In the genomic region with DNA sequence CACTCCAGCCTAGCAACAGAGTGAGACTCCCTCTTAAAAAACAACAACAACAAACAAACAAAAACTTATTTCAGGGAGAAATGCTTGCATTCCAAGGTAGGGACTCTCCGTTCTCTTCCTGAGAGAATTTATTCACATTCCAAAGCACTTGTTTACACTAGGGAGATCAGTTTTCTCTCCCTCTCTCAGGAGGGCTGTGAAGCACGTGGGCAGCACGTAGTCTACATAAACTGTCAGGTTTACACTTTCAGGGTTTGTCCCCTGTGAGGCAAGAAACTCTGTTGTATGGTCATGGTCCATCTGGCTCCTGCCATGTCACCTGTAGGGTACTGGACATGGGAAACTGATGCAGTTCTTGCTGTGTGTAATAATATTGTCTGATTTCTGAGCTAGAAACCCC, we compare ENCODE assay signal across 31 cellular contexts. TPM values are rescaled to one million over a fixed set of nuclear protein-coding genes. Genes with fewer than 3 reads are reported as not detected.
DNase-seq lines count a peak whose midpoint lies in the region; ATAC-seq, FAIRE-seq and TF ChIP-seq lines count a peak whose summit lies in the region.
"Had no signal": no experiment of that assay in that cellular context is flagged by ENCODE, and none has a peak within 500 bp of the region (broad histone marks: within the 10 kb centered on the region; RNA-seq: fewer than 3 reads in every experiment).

No MANE protein-coding gene starts in this region.

- POLR2A ChIA-PET in H1 (lab: Charles Lee; ENCODE audit: partially characterized antibody): interaction anchor here (0.7 to 1.8 kb wide), 2 partner anchors 10 to 32 kb away, joined by 3 to 9 read pairs; a partner anchor contains a TSS

- no peak overlapping the region for H3K4me3 Mint-ChIP-seq in activated CD8-positive, alpha-beta memory T cell treated with anti-CD3 and anti-CD28 coated beads, Interleukin-2, amount 10 ng/mL, durations not matched to agents 7 days and 5 days
- H3K4me3 Mint-ChIP-seq: activated CD4-positive, alpha-beta T cell treated with anti-CD3 and anti-CD28 coated beads, Interleukin-2, amount 10 ng/mL, durations not matched to agents 7 days and 5 days; natural killer cell treated with Interleukin-12 subunit alpha and Interleukin-12 subunit beta and Interleukin-15 and Interleukin-18, amount 100 ng/mL, for 72 hours; stimulated activated memory B cell treated with anti-CD40 and anti-IgM and Interleukin-4, amounts not matched to agents 10 μg/mL and 1 μg/mL and 100 μg/mL, for 72 hours had no signal

- peak; percentile 7 for DNase-seq in Caki2 (ENCODE audit: low read depth)
- DNase-seq in HFF-Myc (ENCODE audit: extremely low read depth, low read depth): peak; percentile 25
- DNase-seq in H1 (ENCODE audit: low read depth in 1 of 2, low spot score in 2 of 2): no peak
- peak; percentile 35 for DNase-seq in mesenchymal stem cell
- DNase-seq in activated CD8-positive, alpha-beta memory T cell treated with anti-CD3 and anti-CD28 coated beads, Interleukin-2, amount 10 ng/mL, durations not matched to agents 7 days and 5 days: no peak
- DNase-seq in NAMALWA (ENCODE audit: low spot score): no peak
- DNase-seq: activated CD4-positive, alpha-beta T cell treated with anti-CD3 and anti-CD28 coated beads, Interleukin-2, amount 10 ng/mL, durations not matched to agents 7 days and 5 days; activated naive CD4-positive, alpha-beta T cell treated with Interleukin-2 at 50 U/mL for 16 hours; activated T-cell treated with anti-CD3 and anti-CD28 coated beads, Interleukin-2, amount 50 U/mL, for 48 hours; adrenal gland; Caco-2; gastrocnemius medialis; hippocampal formation; left ventricle myocardium superior; NCI-H2081 treated with DMSO at 0.1 percent for 48 hours; NCI-H446; NCI-H774; pancreas; SJCRH30; stimulated activated CD4-positive, alpha-beta T cell treated with anti-CD3 and anti-CD28 coated beads, Interleukin-4, amount 100 ng/mL, for 24 hours; substantia nigra; upper lobe of right lung had no signal

- H3K4me1 ChIP-seq in H1 (replicated peaks in 1 of 4; ENCODE audit: control insufficient read depth in 3 of 4, insufficient read depth in 4 of 4, low read length in 3 of 4): no peaks in the 10 kb centered on the region; a peak in 1 of 7 replicates
- H3K4me1 ChIP-seq in mesenchymal stem cell (ENCODE audit: control insufficient read depth, insufficient read depth, low read depth, low read length): no peaks in the 10 kb centered on the region
- H3K4me1 ChIP-seq: adrenal gland, esophagus muscularis mucosa, gastrocnemius medialis, pancreas, SJCRH30, upper lobe of right lung had no signal

- H3K9ac ChIP-seq in H1 (replicated peaks in 1 of 4; ENCODE audit: extremely low read depth in 1 of 4, low read depth in 3 of 4, low read length in 3 of 4) (no peak overlapping the region), mesenchymal stem cell (ENCODE audit: low read length) (no peak overlapping the region)
- H3K9ac ChIP-seq: BLaER1 treated with 17β-estradiol and CSF1 and Interleukin-3, amounts not matched to agents 10 nM and 100 nM had no signal

- no peaks in the 10 kb centered on the region for H3K4me1 Mint-ChIP-seq in activated CD8-positive, alpha-beta memory T cell treated with anti-CD3 and anti-CD28 coated beads, Interleukin-2, amount 10 ng/mL, durations not matched to agents 7 days and 5 days
- H3K4me1 Mint-ChIP-seq: activated CD4-positive, alpha-beta T cell treated with anti-CD3 and anti-CD28 coated beads, Interleukin-2, amount 10 ng/mL, durations not matched to agents 7 days and 5 days; stimulated activated memory B cell treated with anti-CD40 and anti-IgM and Interleukin-4, amounts not matched to agents 10 μg/mL and 1 μg/mL and 100 μg/mL, for 72 hours had no signal

- H4K91ac ChIP-seq in H1 (replicated peaks; ENCODE audit: insufficient read length, low read length) (no peak overlapping the region), mesenchymal stem cell (ENCODE audit: low read length) (no peak overlapping the region)

- TF ChIP-seq CTCF in HFF-Myc (IDR thresholded peaks at IDR 0.05; ENCODE audit: low read depth, low read length, missing control alignments) (no peak), H1 (IDR thresholded peaks at IDR 0.05; ENCODE audit: control extremely low read depth in 1 of 3, insufficient read depth in 1 of 3, low read depth in 1 of 3, low read length in 3 of 3) (no peak)

- H2BK5ac ChIP-seq in H1 (ENCODE audit: low read depth, low read length) (no peak overlapping the region), mesenchymal stem cell (ENCODE audit: low read depth, low read length, poor library complexity, severe bottlenecking) (no peak overlapping the region)

- H3K79me1 ChIP-seq in H1 (ENCODE audit: low read depth, low read length) (no peaks in the 10 kb centered on the region), mesenchymal stem cell (replicated peaks; ENCODE audit: low read length, poor library complexity, severe bottlenecking) (no peaks in the 10 kb centered on the region)

- H3K4me3 ChIP-seq in HFF-Myc (replicated peaks; ENCODE audit: low read depth, low read length) (no peak overlapping the region), H1 (ENCODE audit: extremely low read depth in 1 of 4, insufficient read depth in 2 of 4, low read depth in 3 of 4, low read length in 4 of 4) (no peak overlapping the region), mesenchymal stem cell (ENCODE audit: insufficient read depth in 1 of 2, low read depth in 1 of 2, low read length in 2 of 2) (no peak overlapping the region)
- H3K4me3 ChIP-seq: adrenal gland; BLaER1 treated with 17β-estradiol and CSF1 and Interleukin-3, amounts not matched to agents 10 nM and 100 nM; coronary artery; esophagus muscularis mucosa; gastrocnemius medialis; pancreas; SJCRH30; upper lobe of right lung had no signal

- FAIRE-seq in H1 (lab: Jason Lieb, UNC): no peak
- FAIRE-seq: islet of Langerhans, pancreas had no signal

- H4K8ac ChIP-seq in H1 (ENCODE audit: extremely low read depth, insufficient read depth, low read length) (no peak overlapping the region), mesenchymal stem cell (ENCODE audit: low read length) (no peak overlapping the region)

- H3K18ac ChIP-seq in H1 (ENCODE audit: extremely low read depth, low read length) (peak overlapping the region; percentile 3; the same call in 1 of the 2 replicates), mesenchymal stem cell (ENCODE audit: low read depth in 1 of 2, low read length in 2 of 2) (no peak overlapping the region)

- no peaks in the 10 kb centered on the region for H3K79me2 ChIP-seq in H1 (ENCODE audit: control insufficient read depth in 1 of 2, insufficient read depth in 2 of 2, low read length in 2 of 2)

- H3K9me3 ChIP-seq in H1 (ENCODE audit: insufficient read depth in 2 of 2, low read depth in 1 of 2, low read length in 1 of 2) (peaks cover 5 to 6% of the 10 kb centered on the region in 2 experiments; a peak in 2 of 4 replicates), mesenchymal stem cell (ENCODE audit: control insufficient read depth, low read length) (peaks cover 13% of the 10 kb centered on the region)
- H3K9me3 ChIP-seq: adrenal gland, esophagus muscularis mucosa, gastrocnemius medialis, pancreas, upper lobe of right lung had no signal

- H2AFZ ChIP-seq in H1 (ENCODE audit: low read length) (peak overlapping the region; percentile 43; the same call in 1 of the 2 replicates), mesenchymal stem cell (ENCODE audit: low read depth, low read length) (no peak overlapping the region)

- H3K4me2 ChIP-seq in H1 (ENCODE audit: insufficient read depth in 1 of 2, low read depth in 2 of 2, low read length in 2 of 2) (no peak overlapping the region), mesenchymal stem cell (ENCODE audit: low read length, poor library complexity, severe bottlenecking) (no peak overlapping the region)

- TF ChIP-seq RAD21 in H1 (IDR thresholded peaks at IDR 0.05 in 1 of 2, conservative IDR thresholded peaks at IDR 0.05 in 1 of 2; ENCODE audit: low read depth in 2 of 2, low read length in 2 of 2): no peak

- H3K56ac ChIP-seq in H1 (replicated peaks; ENCODE audit: insufficient read length, low read depth, low read length): no peak overlapping the region

- in situ Hi-C loops in Caki2 (cut with HindIII; ENCODE audit: low pct_unique_long_range_greater_than_20kb, low sequenced_read_pairs): no loop called here

- H4K5ac ChIP-seq in H1 (ENCODE audit: insufficient read length, low read depth, low read length): no peak overlapping the region

- CTCF ChIA-PET in H1 (lab: Charles Lee; ENCODE audit: partially characterized antibody): interaction anchor here (0.6 to 1.3 kb wide), 3 partner anchors 14 to 24 kb away, joined by 3 to 7 read pairs (median 5); no protein-coding TSS in a partner anchor
- CTCF ChIA-PET in activated CD8-positive, alpha-beta memory T cell treated with anti-CD3 and anti-CD28 coated beads, Interleukin-2, amount 10 ng/mL, durations not matched to agents 7 days and 5 days (lab: Charles Lee): no interaction called here

- H3K23ac ChIP-seq in H1 (ENCODE audit: insufficient read length): no peak overlapping the region
- H3K23ac ChIP-seq in mesenchymal stem cell (ENCODE audit: low read length in 2 of 2): no peak overlapping the region

- no peak overlapping the region for H2BK12ac ChIP-seq in H1 (ENCODE audit: low read depth, low read length)
- H2BK12ac ChIP-seq in mesenchymal stem cell (ENCODE audit: low read length in 2 of 2): no peak overlapping the region

- H3K4ac ChIP-seq in H1 (replicated peaks; ENCODE audit: insufficient read length, low read depth, low read length): no peak overlapping the region
- no peak overlapping the region for H3K4ac ChIP-seq in mesenchymal stem cell (ENCODE audit: low read depth in 1 of 2, low read length in 2 of 2)

- H4K20me1 ChIP-seq in H1 (replicated peaks in 1 of 2; ENCODE audit: control insufficient read depth in 1 of 2, insufficient read depth in 2 of 2, low read length in 2 of 2): no peaks in the 10 kb centered on the region
- H4K20me1 ChIP-seq: BLaER1 treated with 17β-estradiol and CSF1 and Interleukin-3, amounts not matched to agents 10 nM and 100 nM had no signal

- H3K27me3 Mint-ChIP-seq in activated CD8-positive, alpha-beta memory T cell treated with anti-CD3 and anti-CD28 coated beads, Interleukin-2, amount 10 ng/mL, durations not matched to agents 7 days and 5 days: no peaks in the 10 kb centered on the region
- H3K27me3 Mint-ChIP-seq: activated CD4-positive, alpha-beta T cell treated with anti-CD3 and anti-CD28 coated beads, Interleukin-2, amount 10 ng/mL, durations not matched to agents 7 days and 5 days had no signal

- no peak overlapping the region for H2BK20ac ChIP-seq in H1 (ENCODE audit: low read length)

- H3K27me3 ChIP-seq in H1 (replicated peaks in 1 of 4; ENCODE audit: control insufficient read depth in 3 of 4, extremely low read depth in 1 of 4, insufficient read depth in 3 of 4, low read length in 3 of 4): no peaks in the 10 kb centered on the region
- no peaks in the 10 kb centered on the region for H3K27me3 ChIP-seq in mesenchymal stem cell (ENCODE audit: control insufficient read depth in 1 of 2, insufficient read depth in 1 of 2, low read length in 2 of 2)
- H3K27me3 ChIP-seq: adrenal gland; BLaER1 treated with 17β-estradiol and CSF1 and Interleukin-3, amounts not matched to agents 10 nM and 100 nM; esophagus muscularis mucosa; gastrocnemius medialis; pancreas; SJCRH30; upper lobe of right lung had no signal

- no peaks in the 10 kb centered on the region for H3K36me3 Mint-ChIP-seq in activated CD8-positive, alpha-beta memory T cell treated with anti-CD3 and anti-CD28 coated beads, Interleukin-2, amount 10 ng/mL, durations not matched to agents 7 days and 5 days
- H3K36me3 Mint-ChIP-seq: natural killer cell treated with Interleukin-12 subunit alpha and Interleukin-12 subunit beta and Interleukin-15 and Interleukin-18, amount 100 ng/mL, for 72 hours; stimulated activated memory B cell treated with anti-CD40 and anti-IgM and Interleukin-4, amounts not matched to agents 10 μg/mL and 1 μg/mL and 100 μg/mL, for 72 hours had no signal

- no peak for TF ChIP-seq POLR2A in H1 (IDR thresholded peaks at IDR 0.05; ENCODE audit: control extremely low read depth in 1 of 2, low read depth in 2 of 2, low read length in 2 of 2)

- H3K36me3 ChIP-seq in H1 (ENCODE audit: control insufficient read depth in 2 of 4, insufficient read depth in 4 of 4, low read length in 3 of 4) (no peaks in the 10 kb centered on the region; a peak in 1 of 8 replicates), mesenchymal stem cell (ENCODE audit: control insufficient read depth in 1 of 2, insufficient read depth in 2 of 2, low read depth in 1 of 2, low read length in 2 of 2) (no peaks in the 10 kb centered on the region)
- H3K36me3 ChIP-seq: adrenal gland; BLaER1 treated with 17β-estradiol and CSF1 and Interleukin-3, amounts not matched to agents 10 nM and 100 nM; esophagus muscularis mucosa; gastrocnemius medialis; pancreas; SJCRH30; upper lobe of right lung had no signal

- TF ChIP-seq EP300 in H1 (IDR thresholded peaks at IDR 0.05; ENCODE audit: borderline replicate concordance in 1 of 2, low read depth in 2 of 2, low read length in 2 of 2): no peak

- no peak overlapping the region for H2AK5ac ChIP-seq in H1 (ENCODE audit: low read depth, low read length)
- H2AK5ac ChIP-seq in mesenchymal stem cell (ENCODE audit: low read length, severe bottlenecking): no peak overlapping the region

- H2BK120ac ChIP-seq in H1 (replicated peaks; ENCODE audit: low read depth, low read length) (no peak overlapping the region), mesenchymal stem cell (ENCODE audit: low read depth, low read length) (no peak overlapping the region)

- H3K9me3 Mint-ChIP-seq in activated CD8-positive, alpha-beta memory T cell treated with anti-CD3 and anti-CD28 coated beads, Interleukin-2, amount 10 ng/mL, durations not matched to agents 7 days and 5 days (ENCODE audit: low read depth): peaks cover 11% of the 10 kb centered on the region
- H3K9me3 Mint-ChIP-seq: natural killer cell treated with Interleukin-12 subunit alpha and Interleukin-12 subunit beta and Interleukin-15 and Interleukin-18, amount 100 ng/mL, for 72 hours; stimulated activated memory B cell treated with anti-CD40 and anti-IgM and Interleukin-4, amounts not matched to agents 10 μg/mL and 1 μg/mL and 100 μg/mL, for 72 hours had no signal

- H3K27ac ChIP-seq in H1 (ENCODE audit: low read depth, low read length) (no peak overlapping the region), mesenchymal stem cell (ENCODE audit: low read length, poor library complexity, severe bottlenecking) (no peak overlapping the region)
- H3K27ac ChIP-seq: adrenal gland; BLaER1 treated with 17β-estradiol and CSF1 and Interleukin-3, amounts not matched to agents 10 nM and 100 nM; coronary artery; esophagus muscularis mucosa; gastrocnemius medialis; pancreas; SJCRH30; upper lobe of right lung had no signal

- H2BK15ac ChIP-seq in H1 (ENCODE audit: low read length) (peak overlapping the region; percentile 19), mesenchymal stem cell (ENCODE audit: low read depth, poor library complexity, severe bottlenecking) (no peak overlapping the region)

- ATAC-seq in activated CD8-positive, alpha-beta memory T cell treated with anti-CD3 and anti-CD28 coated beads, Interleukin-2, amount 10 ng/mL, durations not matched to agents 7 days and 5 days: no peak
- ATAC-seq in HG03045 (IDR thresholded peaks at IDR 0.05; ENCODE audit: unreplicated experiment) (no peak), GM21390 (IDR thresholded peaks at IDR 0.05; ENCODE audit: unreplicated experiment) (no peak)
- ATAC-seq: gastrocnemius medialis; left ventricle myocardium superior; natural killer cell treated with Interleukin-12 subunit alpha and Interleukin-12 subunit beta and Interleukin-15 and Interleukin-18, amount 100 ng/mL, for 72 hours; pancreas; stimulated activated memory B cell treated with anti-CD40 and anti-IgM and Interleukin-4, amounts not matched to agents 10 μg/mL and 1 μg/mL and 100 μg/mL, for 72 hours; upper lobe of right lung had no signal

- H3K23me2 ChIP-seq in H1 (ENCODE audit: low read depth, low read length): no peaks in the 10 kb centered on the region; the same call in 1 of the 2 replicates

- H3K14ac ChIP-seq in H1 (ENCODE audit: insufficient read length): no peak overlapping the region
- no peak overlapping the region for H3K14ac ChIP-seq in mesenchymal stem cell (ENCODE audit: low read length in 2 of 2)

- no peak overlapping the region for H3K27ac Mint-ChIP-seq in activated CD8-positive, alpha-beta memory T cell treated with anti-CD3 and anti-CD28 coated beads, Interleukin-2, amount 10 ng/mL, durations not matched to agents 7 days and 5 days
- H3K27ac Mint-ChIP-seq: activated CD4-positive, alpha-beta T cell treated with anti-CD3 and anti-CD28 coated beads, Interleukin-2, amount 10 ng/mL, durations not matched to agents 7 days and 5 days; natural killer cell treated with Interleukin-12 subunit alpha and Interleukin-12 subunit beta and Interleukin-15 and Interleukin-18, amount 100 ng/mL, for 72 hours; stimulated activated memory B cell treated with anti-CD40 and anti-IgM and Interleukin-4, amounts not matched to agents 10 μg/mL and 1 μg/mL and 100 μg/mL, for 72 hours had no signal

- 49% methylated on average over 3 of the region's 3 CpGs; no CpG with 5 or more reads in 1 of the 2 experiments for WGBS in H1 (ENCODE audit: extremely low coverage in 1 of 2, insufficient coverage in 1 of 2, insufficient read length in 1 of 2, insufficient replicate concordance in 2 of 2, low coverage in 1 of 2, low lambda C conversion rate in 2 of 2, missing lambda C conversion rate in 1 of 2), 2 experiments
- WGBS in mesenchymal stem cell: 11% methylated on average over 3 of the region's 3 CpGs

RNA-seq across cellular contexts. Expression of a gene that starts 31.6 kb away (rescaled TPM):
- total RNA-seq in Caki2 (2014; rRNA removed; shearing (Covaris generic); ENCODE audit: low replicate concordance): not detected in 2 replicates
- not detected in 2 replicates for total RNA-seq in H1 (2021; fragmentation: NEBNext Ultra II Directional; extraction: Animal tissue kit (Norgen Biotek cat#: 25700))
- polyA plus RNA-seq in H1 (2011; rRNA removed): not detected in 2 replicates
- not detected for polyA plus RNA-seq in H1 (2011; cell fraction: cytosol; rRNA removed)
- 0.01 TPM for polyA plus RNA-seq in H1 (2011; cell fraction: nucleus; rRNA removed)
- 0.01 TPM in 1 of 4 replicates, not detected in the others for polyA plus RNA-seq in H1 (2012, experiment 1 of 2)
- polyA plus RNA-seq in H1 (2012, experiment 2 of 2): not detected
- polyA plus RNA-seq in H1 (2013, experiment 1 of 2): under 0.01 TPM
- polyA plus RNA-seq in H1 (2013, experiment 2 of 2): not detected
- not detected in 2 replicates for polyA minus RNA-seq in H1 (2011; rRNA and poly(A)+ RNA removed)
- polyA minus RNA-seq in H1 (2011; cell fraction: cytosol; rRNA and poly(A)+ RNA removed): not detected
- not detected for polyA minus RNA-seq in H1 (2011; cell fraction: nucleus; rRNA and poly(A)+ RNA removed)
- polyA plus RNA-seq in mesenchymal stem cell (2013, experiment 1 of 2): not detected
- polyA plus RNA-seq in mesenchymal stem cell (2013, experiment 2 of 2): not detected
- not detected for total RNA-seq in activated CD8-positive, alpha-beta memory T cell treated with anti-CD3 and anti-CD28 coated beads, Interleukin-2, amount 10 ng/mL, durations not matched to agents 7 days and 5 days
- total RNA-seq: activated CD4-positive, alpha-beta T cell treated with anti-CD3 and anti-CD28 coated beads, Interleukin-2, amount 10 ng/mL, durations not matched to agents 7 days and 5 days; adrenal gland; Caco-2; esophagus muscularis mucosa; gastrocnemius medialis; left ventricle myocardium superior; MCF 10A; natural killer cell treated with Interleukin-12 subunit alpha and Interleukin-12 subunit beta and Interleukin-15 and Interleukin-18, amount 100 ng/mL, for 72 hours; pancreas; SJCRH30; upper lobe of right lung had no signal

RNA-seq across cellular contexts. Expression of a gene that starts 32.2 kb away (rescaled TPM):
- total RNA-seq in Caki2 (2014; rRNA removed; shearing (Covaris generic); ENCODE audit: low replicate concordance): 35.9 and 39.9 TPM in 2 replicates
- total RNA-seq in H1 (2021; fragmentation: NEBNext Ultra II Directional; extraction: Animal tissue kit (Norgen Biotek cat#: 25700)): 43.0 and 54.9 TPM in 2 replicates
- 15.0 and 20.7 TPM in 2 replicates for polyA plus RNA-seq in H1 (2011; rRNA removed)
- polyA plus RNA-seq in H1 (2011; cell fraction: cytosol; rRNA removed): 6.4 TPM
- polyA plus RNA-seq in H1 (2011; cell fraction: nucleus; rRNA removed): 18.8 TPM
- polyA plus RNA-seq in H1 (2012, experiment 1 of 2): 20.8 to 28.2 TPM (median 23.1 TPM) in 4 replicates
- 11.1 TPM for polyA plus RNA-seq in H1 (2012, experiment 2 of 2)
- 13.0 TPM for polyA plus RNA-seq in H1 (2013, experiment 1 of 2)
- 12.9 TPM for polyA plus RNA-seq in H1 (2013, experiment 2 of 2)
- polyA minus RNA-seq in H1 (2011; rRNA and poly(A)+ RNA removed): 29.1 and 30.5 TPM in 2 replicates
- 25.5 TPM for polyA minus RNA-seq in H1 (2011; cell fraction: cytosol; rRNA and poly(A)+ RNA removed)
- 35.5 TPM for polyA minus RNA-seq in H1 (2011; cell fraction: nucleus; rRNA and poly(A)+ RNA removed)
- 7.2 TPM for polyA plus RNA-seq in mesenchymal stem cell (2013, experiment 1 of 2)
- 6.7 TPM for polyA plus RNA-seq in mesenchymal stem cell (2013, experiment 2 of 2)
- 10 to 100 TPM; 16.6 to 21.6 TPM for total RNA-seq in activated CD8-positive, alpha-beta memory T cell treated with anti-CD3 and anti-CD28 coated beads, Interleukin-2, amount 10 ng/mL, durations not matched to agents 7 days and 5 days

Comparison
In these comparisons a context has a peak if more than half of its experiments do, and no peak if none do; other contexts are left out.
1. DNase-seq: peak in Caki2 (single experiment), HFF-Myc (single experiment) and mesenchymal stem cell (single experiment); none in H1 (0 of 2), activated CD8-positive, alpha-beta memory T cell treated with anti-CD3 and anti-CD28 coated beads, Interleukin-2, amount 10 ng/mL, durations not matched to agents 7 days and 5 days (single experiment) and NAMALWA (single experiment).